20 cellular contexts compared by ENCODE assay signal in the genomic region with DNA sequence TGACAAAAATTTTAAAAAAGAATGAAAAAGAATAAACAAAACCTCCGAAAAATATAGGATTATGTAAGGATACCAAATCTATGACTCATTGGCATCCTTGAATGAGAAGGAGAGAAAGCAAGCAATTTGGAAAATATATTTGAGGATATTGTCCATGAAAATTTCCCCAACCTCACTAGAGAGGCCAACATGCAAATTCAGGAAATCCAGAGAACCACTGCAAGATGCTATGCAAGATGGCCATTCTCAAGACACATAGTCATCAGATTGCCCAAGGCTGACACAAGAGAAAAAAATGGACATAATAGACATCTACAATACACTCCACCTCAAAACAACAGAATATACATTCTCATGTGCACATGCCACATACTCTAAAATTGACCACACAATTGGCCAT.
"Had no signal": no experiment of that assay in that cellular context is flagged by ENCODE, and none has a peak within 500 bp of the region (broad histone marks: within the 10 kb centered on the region; RNA-seq: fewer than 3 reads in every experiment).

No MANE protein-coding gene starts in this region.

- H3K27ac Mint-ChIP-seq: nephron, progenitor cell of endocrine pancreas, type B pancreatic cell had no signal

- H3K4me3 Mint-ChIP-seq: naive B cell, nephron, type B pancreatic cell had no signal

- DNase-seq: dermis blood vessel endothelial cell; erythroblast; foreskin melanocyte; head of caudate nucleus; kidney; left colon; left ventricle myocardium superior; mesendoderm; naive B cell; occipital lobe; pancreas; right cardiac atrium; stimulated activated CD4-positive, alpha-beta T cell treated with anti-CD3 and anti-CD28 coated beads, Interleukin-2, amount 100 ng/mL, for 48 hours; stimulated activated naive CD4-positive, alpha-beta T cell treated with Interleukin-2 at 50 U/mL for 16 hours had no signal

- H3K4me1 Mint-ChIP-seq: naive B cell, nephron had no signal

- ATAC-seq: left colon, left ventricle myocardium superior, pancreas, right cardiac atrium had no signal

- H3K9me3 Mint-ChIP-seq: type B pancreatic cell had no signal

- H3K27me3 Mint-ChIP-seq: naive B cell, progenitor cell of endocrine pancreas, type B pancreatic cell had no signal

- H2AFZ ChIP-seq: hepatocyte had no signal

- H3K9me3 ChIP-seq: pancreas had no signal

- H3K4me1 ChIP-seq: pancreas had no signal

- H3K27ac ChIP-seq: hepatocyte, pancreas had no signal

- H3K36me3 Mint-ChIP-seq: naive B cell, type B pancreatic cell had no signal

- H3K27me3 ChIP-seq: hepatocyte, pancreas had no signal

- H3K79me2 ChIP-seq: hepatocyte had no signal

- H3K4me2 ChIP-seq: hepatocyte, smooth muscle cell had no signal

- H3K4me3 ChIP-seq: hepatocyte, lung, pancreas, smooth muscle cell had no signal

- H3K36me3 ChIP-seq: pancreas had no signal
